25 cellular contexts compared by ENCODE assay signal in genomic region chr1:28213315-28213714, GRCh38.
"Had no signal": no experiment of that assay in that cellular context is flagged by ENCODE, and none has a peak within 500 bp of the region (broad histone marks: within the 10 kb centered on the region; RNA-seq: fewer than 3 reads in every experiment).

No MANE protein-coding gene starts in this region.

- H3K27ac ChIP-seq: ascending aorta, body of pancreas had no signal

- H3K4me3 ChIP-seq: ascending aorta, body of pancreas had no signal

- FAIRE-seq: bronchial epithelial cell had no signal

- ATAC-seq: activated naive CD4-positive, alpha-beta T cell treated with anti-CD3 and anti-CD28 coated beads, Interleukin-2, amount 50 U/mL, for 72 hours; activated naive CD8-positive, alpha-beta T cell treated with anti-CD3 and anti-CD28 coated beads, Interleukin-2, amount 50 U/mL, for 24 hours; activated T-cell treated with anti-CD3 and anti-CD28 coated beads, Interleukin-2, amount 50 U/mL, for 4 hours; body of pancreas; PC-3; T-helper 17 cell had no signal

- DNase-seq: activated B cell treated with CpG ODN at 0.5 μM for 24 hours; activated CD4-positive, alpha-beta T cell treated with anti-CD3 and anti-CD28 coated beads for 1 hour; activated CD4-positive, alpha-beta T cell treated with anti-CD3 and anti-CD28 coated beads, Interleukin-2, amount 10 ng/mL, durations not matched to agents 24 days and 14 days; activated CD4-positive, alpha-beta T cell treated with anti-CD3 and anti-CD28 coated beads, Interleukin-2, amount 50 U/mL, for 48 hours; activated CD8-positive, alpha-beta memory T cell treated with anti-CD3 and anti-CD28 coated beads for 24 hours; activated effector memory CD4-positive, alpha-beta T cell treated with anti-CD3 and anti-CD28 coated beads, Interleukin-2, amount 50 U/mL, for 16 hours; activated naive CD4-positive, alpha-beta T cell treated with Interleukin-2 at 50 U/mL for 16 hours; activated naive CD8-positive, alpha-beta T cell treated with anti-CD3 and anti-CD28 coated beads, Interleukin-2, amount 50 U/mL, for 24 hours; activated T-cell treated with anti-CD3 and anti-CD28 coated beads, Interleukin-2, amount 50 U/mL, for 4 hours; amniotic stem cell; body of pancreas; Karpas-422; MM.1S; NCI-H1105; NCI-H1436; NCI-H1694 treated with DMSO at 0.1 percent for 48 hours; NCI-H2029 treated with DMSO at 0.1 percent for 48 hours; NCI-H524; PC-3; SHP77 treated with DMSO at 0.1 percent for 48 hours; T-helper 17 cell; T-helper 9 cell had no signal

- H3K27me3 ChIP-seq: ascending aorta, body of pancreas had no signal

- H3K4me1 ChIP-seq: ascending aorta, body of pancreas had no signal

- H3K9me3 ChIP-seq: ascending aorta, body of pancreas had no signal
